Comparison of ENCODE assay signal across 35 cellular contexts in genomic region chrX:536616-537015, GRCh38.
"Had no signal": no experiment of that assay in that cellular context is flagged by ENCODE, and none has a peak within 500 bp of the region (broad histone marks: within the 10 kb centered on the region; RNA-seq: fewer than 3 reads in every experiment).

No MANE protein-coding gene starts in this region.

- H3K4me1 ChIP-seq: adrenal gland, body of pancreas, breast epithelium had no signal

- H3K4me3 ChIP-seq: adrenal gland, body of pancreas, breast epithelium had no signal

- DNase-seq: activated B cell treated with CpG ODN at 0.5 μM for 24 hours; activated CD4-positive, alpha-beta memory T cell treated with anti-CD3 and anti-CD28 coated beads for 36 hours; activated CD4-positive, alpha-beta T cell treated with anti-CD3 and anti-CD28 coated beads for 4 hours; activated CD4-positive, alpha-beta T cell treated with anti-CD3 and anti-CD28 coated beads, Interleukin-2, amount 10 ng/mL, durations not matched to agents 24 days and 14 days; activated CD4-positive, alpha-beta T cell treated with anti-CD3 and anti-CD28 coated beads, Interleukin-2, amount 50 U/mL, for 1 hour; activated CD4-positive, alpha-beta T cell treated with anti-CD3 and anti-CD28 coated beads, Interleukin-2, amount 50 U/mL, for 4 hours; activated CD4-positive, CD25-positive, alpha-beta regulatory T cell treated with anti-CD3 and anti-CD28 coated beads, Interleukin-2, amount 50 U/mL, for 72 hours; activated CD8-positive, alpha-beta memory T cell treated with anti-CD3 and anti-CD28 coated beads, Interleukin-2, amount 50 U/mL, for 4 hours; activated CD8-positive, alpha-beta T cell treated with anti-CD3 and anti-CD28 coated beads for 36 hours; activated effector memory CD4-positive, alpha-beta T cell treated with anti-CD3 and anti-CD28 coated beads, Interleukin-2, amount 50 U/mL, for 16 hours; activated gamma-delta T cell treated with Interleukin-2 at 50 U/mL for 16 hours; activated naive CD4-positive, alpha-beta T cell; activated naive CD4-positive, alpha-beta T cell treated with anti-CD3 and anti-CD28 coated beads for 36 hours; activated naive CD4-positive, alpha-beta T cell treated with anti-CD3 and anti-CD28 coated beads, Interleukin-2, amount 50 U/mL, for 16 hours; activated naive CD8-positive, alpha-beta T cell treated with anti-CD3 and anti-CD28 coated beads for 36 hours; activated T-cell treated with anti-CD3 and anti-CD28 coated beads for 4 hours; activated T-cell treated with anti-CD3 and anti-CD28 coated beads, Interleukin-2, amount 50 U/mL, for 1 hour; activated T-cell treated with anti-CD3 and anti-CD28 coated beads, Interleukin-2, amount 50 U/mL, for 4 hours; activated T-cell treated with anti-CD3 and anti-CD28 coated beads, Interleukin-2, amount 50 U/mL, for 72 hours; adrenal gland; amniotic stem cell; aorta; body of pancreas; brain microvascular endothelial cell; caudate nucleus; cerebellar nuclear complex; T-helper 1 cell; T-helper 2 cell; T-helper 9 cell had no signal

- ATAC-seq: activated CD8-positive, alpha-beta T cell treated with anti-CD3 and anti-CD28 coated beads for 36 hours; activated naive CD4-positive, alpha-beta T cell treated with anti-CD3 and anti-CD28 coated beads, Interleukin-2, amount 50 U/mL, for 72 hours; activated T-cell treated with anti-CD3 and anti-CD28 coated beads, Interleukin-2, amount 50 U/mL, for 4 hours; activated T-cell treated with anti-CD3 and anti-CD28 coated beads, Interleukin-2, amount 50 U/mL, for 72 hours; activated T-helper 17 cell treated with anti-CD3 and anti-CD28 coated beads, Interleukin-2, amount 50 U/mL, for 72 hours; body of pancreas had no signal

- H3K27ac ChIP-seq: adrenal gland, body of pancreas, brain microvascular endothelial cell, breast epithelium, VCaP had no signal

- FAIRE-seq: astrocyte, TTC549 had no signal

- H3K9me3 ChIP-seq: adrenal gland, body of pancreas had no signal

- H3K36me3 ChIP-seq: adrenal gland, brain microvascular endothelial cell, breast epithelium had no signal

- H3K27me3 ChIP-seq: adrenal gland, body of pancreas, brain microvascular endothelial cell, breast epithelium had no signal
